9 cellular contexts compared by ENCODE assay signal in genomic region chr1:153881764-153882163, GRCh38. TPM values are rescaled to one million over a fixed set of nuclear protein-coding genes. Genes with fewer than 3 reads are reported as not detected.
A peak's percentile ranks its signal among the peaks of the same experiment; 100 is the strongest.
DNase-seq lines count a peak whose midpoint lies in the region; ATAC-seq and TF ChIP-seq lines count a peak whose summit lies in the region.
"Had no signal": no experiment of that assay in that cellular context is flagged by ENCODE, and none has a peak within 500 bp of the region (broad histone marks: within the 10 kb centered on the region; RNA-seq: fewer than 3 reads in every experiment).

No MANE protein-coding gene starts in this region.

- H3K9me3 ChIP-seq in A673 (ENCODE audit: low read depth, low read length, poor library complexity, severe bottlenecking) = no peaks in the 10 kb centered on the region
- H3K9me3 ChIP-seq in SJSA1 (replicated peaks) = no peaks in the 10 kb centered on the region

- TF ChIP-seq CTCF in A673 (conservative IDR thresholded peaks at IDR 0.05; ENCODE audit: low read depth, low read length) (no peak), Calu3 (IDR thresholded peaks at IDR 0.05; ENCODE audit: unreplicated experiment) (no peak)

- H3K27me3 ChIP-seq in A673 (replicated peaks; ENCODE audit: insufficient read depth, low read depth, low read length, poor library complexity) (no peaks in the 10 kb centered on the region), SJSA1 (replicated peaks) (no peaks in the 10 kb centered on the region)

- no peaks in the 10 kb centered on the region for H3K4me1 Mint-ChIP-seq in Calu3 (ENCODE audit: low read depth, unreplicated experiment)

- H3K4me1 ChIP-seq in A673 (ENCODE audit: insufficient read depth, low read length, poor library complexity, severe bottlenecking) (peaks cover 32% of the 10 kb centered on the region), SJSA1 (replicated peaks) (peaks cover 17% of the 10 kb centered on the region)

- H3K9me3 Mint-ChIP-seq in Calu3 (ENCODE audit: low read depth, unreplicated experiment) = no peaks in the 10 kb centered on the region

- no peak overlapping the region for H3K4me3 Mint-ChIP-seq in Calu3 (ENCODE audit: low read depth, unreplicated experiment)

- H3K36me3 ChIP-seq in A673 (ENCODE audit: insufficient read depth, low read length, poor library complexity, severe bottlenecking) (no peaks in the 10 kb centered on the region), SJSA1 (no peaks in the 10 kb centered on the region)

- H3K36me3 Mint-ChIP-seq in Calu3 (ENCODE audit: insufficient read depth, unreplicated experiment) = no peaks in the 10 kb centered on the region

- BruUV-seq in A673 (replicated peaks; lab: Mats Ljungman, UMichigan) (no TSS peak), Calu3 (replicated peaks; lab: Mats Ljungman, UMichigan) (no TSS peak)

- H3K27ac ChIP-seq in A673 (ENCODE audit: low read depth, low read length, poor library complexity, severe bottlenecking) (peak overlapping the region; percentile 67), SJSA1 (peak overlapping the region; percentile 26)

- H3K4me3 ChIP-seq in A673 (ENCODE audit: low read depth, low read length, poor library complexity, severe bottlenecking) = peak overlapping the region; percentile 42
- peak overlapping the region; percentile 20 for H3K4me3 ChIP-seq in SJSA1

- DNase-seq in A673 (ENCODE audit: low spot score) (peak; percentile 86), M059J (ENCODE audit: low read depth) (peak; percentile 43), SJSA1 (ENCODE audit: low read depth in 1 of 2, low spot score in 2 of 2) (peak; percentile 47 to 52), iPS-NIHi11 (ENCODE audit: low spot score) (peak; percentile 26), HT-29 (ENCODE audit: low spot score) (no peak), RKO (ENCODE audit: low spot score) (no peak), Calu3 (no peak)
- DNase-seq: activated CD4-positive, alpha-beta T cell treated with anti-CD3 and anti-CD28 coated beads, Interleukin-2, amount 50 U/mL, for 48 hours had no signal

- CTCF ChIA-PET in A673 (lab: Charles Lee) (no interaction called here), Calu3 (lab: Charles Lee) (interaction anchor here (0.6 kb wide), 1 partner anchor 58 kb away, joined by 5 read pairs; no protein-coding TSS in a partner anchor)

- POLR2A ChIA-PET in A673 (lab: Charles Lee; ENCODE audit: low non-redundant PET) = interaction anchor here (0.6 kb wide), 1 partner anchor 1117 kb away, joined by 5 read pairs; no protein-coding TSS in a partner anchor

- H3K27me3 Mint-ChIP-seq in Calu3 (ENCODE audit: unreplicated experiment) = no peaks in the 10 kb centered on the region

- intact Hi-C loops in A673 (cut with micrococcal nuclease; ENCODE audit: unreplicated experiment) = no loop called here
- intact Hi-C loops in Calu3 (cut with micrococcal nuclease; ENCODE audit: unreplicated experiment) = no loop called here

- ATAC-seq in HG03432 (IDR thresholded peaks at IDR 0.05; ENCODE audit: unreplicated experiment) = no peak

- H3K27ac Mint-ChIP-seq in Calu3 (ENCODE audit: unreplicated experiment) = no peak overlapping the region

RNA-seq across cellular contexts. Expression of gene GATAD2B, which starts 41.0 kb away (rescaled TPM):
- total RNA-seq in A673 (2021) (58.8 and 67.3 TPM in 2 replicates), Calu3 (2022) (58.3 and 62.5 TPM in 2 replicates)
- total RNA-seq in M059J (2014; rRNA removed; shearing (Covaris generic)) = 8.7 and 11.0 TPM in 2 replicates
- total RNA-seq in SJSA1 (2014; rRNA removed; shearing (Covaris generic)) = 3.7 and 4.6 TPM in 2 replicates
- total RNA-seq in HT-29 (2014; rRNA removed; shearing (Covaris generic)) = 4.2 and 5.1 TPM in 2 replicates

Comparison
In these comparisons a context has a peak if more than half of its experiments do, and no peak if none do; other contexts are left out.
1. DNase-seq: peak in A673 (single experiment), M059J (single experiment), SJSA1 (2 of 2) and iPS-NIHi11 (single experiment); none in HT-29 (single experiment), RKO (single experiment) and Calu3 (single experiment).